In the genomic region with DNA sequence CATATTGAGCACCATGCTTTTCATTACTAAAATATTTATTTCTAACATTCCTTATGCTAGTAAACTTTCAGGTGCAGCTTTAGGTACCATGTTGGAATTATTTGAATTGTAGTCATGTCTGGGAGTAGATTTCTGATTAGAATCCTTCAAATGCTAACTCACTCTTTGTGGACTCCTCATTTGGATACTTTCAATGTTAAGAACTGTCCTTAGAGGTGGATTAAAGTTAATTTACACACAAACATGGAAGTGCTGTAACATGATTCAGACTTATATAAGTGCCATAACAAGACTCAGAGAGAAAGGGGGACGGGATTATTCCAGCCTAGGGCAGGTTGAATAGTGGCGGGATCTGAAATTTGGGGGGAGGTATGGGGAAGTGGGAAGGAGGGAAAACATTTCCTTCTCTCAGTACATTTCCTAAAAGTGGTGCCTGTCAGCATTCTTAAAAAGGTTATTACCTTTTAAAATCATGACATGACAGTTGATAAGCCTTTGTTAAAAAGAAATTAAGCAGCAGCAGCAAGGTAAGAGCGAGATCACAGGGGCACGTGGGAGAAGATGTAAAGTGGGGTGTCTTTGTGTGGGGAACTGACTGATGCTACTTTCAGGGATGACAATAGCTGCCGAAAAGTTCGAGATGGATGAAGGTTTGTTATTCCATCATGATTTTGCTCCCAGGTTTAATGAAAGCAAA, we compare ENCODE assay signal across 12 cellular contexts. TPM values are rescaled to one million over a fixed set of nuclear protein-coding genes. Genes with fewer than 3 reads are reported as not detected.
DNase-seq lines count a peak whose midpoint lies in the region; ATAC-seq lines count a peak whose summit lies in the region.
"Had no signal": no experiment of that assay in that cellular context is flagged by ENCODE, and none has a peak within 500 bp of the region (broad histone marks: within the 10 kb centered on the region; RNA-seq: fewer than 3 reads in every experiment).

No MANE protein-coding gene starts in this region.

- H3K27me3 Mint-ChIP-seq in activated naive CD4-positive, alpha-beta T cell treated with anti-CD3 and anti-CD28 coated beads for 36 hours (ENCODE audit: low read depth): no peaks in the 10 kb centered on the region
- no peaks in the 10 kb centered on the region for H3K27me3 Mint-ChIP-seq in activated naive CD4-positive, alpha-beta T cell treated with anti-CD3 and anti-CD28 coated beads, Interleukin-2, amount 10 ng/mL, durations not matched to agents 7 days and 5 days

- peaks cover 36% of the 10 kb centered on the region for H3K4me1 Mint-ChIP-seq in activated naive CD4-positive, alpha-beta T cell treated with anti-CD3 and anti-CD28 coated beads for 36 hours (ENCODE audit: low read depth)
- peaks cover 9% of the 10 kb centered on the region for H3K4me1 Mint-ChIP-seq in activated naive CD4-positive, alpha-beta T cell treated with anti-CD3 and anti-CD28 coated beads, Interleukin-2, amount 10 ng/mL, durations not matched to agents 7 days and 5 days
- peaks cover 23% of the 10 kb centered on the region for H3K4me1 Mint-ChIP-seq in stimulated activated effector memory CD8-positive, alpha-beta T cell treated with anti-CD3 and anti-CD28 coated beads, Interleukin-12 subunit alpha, Interleukin-12 subunit beta, amount 100 ng/mL, for 72 hours

- peak; percentile 5 for ATAC-seq in stimulated activated effector memory CD8-positive, alpha-beta T cell treated with anti-CD3 and anti-CD28 coated beads, Interleukin-12 subunit alpha, Interleukin-12 subunit beta, amount 100 ng/mL, for 72 hours
- ATAC-seq in GM21447 (IDR thresholded peaks at IDR 0.05; ENCODE audit: unreplicated experiment) (no peak), HG03571 (IDR thresholded peaks at IDR 0.05; ENCODE audit: unreplicated experiment) (no peak)

- H3K9me3 Mint-ChIP-seq in activated naive CD4-positive, alpha-beta T cell treated with anti-CD3 and anti-CD28 coated beads for 36 hours: no peaks in the 10 kb centered on the region
- no peaks in the 10 kb centered on the region for H3K9me3 Mint-ChIP-seq in activated naive CD4-positive, alpha-beta T cell treated with anti-CD3 and anti-CD28 coated beads, Interleukin-2, amount 10 ng/mL, durations not matched to agents 7 days and 5 days
- H3K9me3 Mint-ChIP-seq in stimulated activated effector memory CD8-positive, alpha-beta T cell treated with anti-CD3 and anti-CD28 coated beads, Interleukin-12 subunit alpha, Interleukin-12 subunit beta, amount 100 ng/mL, for 72 hours: no peaks in the 10 kb centered on the region
- H3K9me3 Mint-ChIP-seq: nephron had no signal

- peak overlapping the region; percentile 88 for H3K27ac Mint-ChIP-seq in activated naive CD4-positive, alpha-beta T cell treated with anti-CD3 and anti-CD28 coated beads for 36 hours
- no peak overlapping the region for H3K27ac Mint-ChIP-seq in activated naive CD4-positive, alpha-beta T cell treated with anti-CD3 and anti-CD28 coated beads, Interleukin-2, amount 10 ng/mL, durations not matched to agents 7 days and 5 days
- H3K27ac Mint-ChIP-seq in stimulated activated effector memory CD8-positive, alpha-beta T cell treated with anti-CD3 and anti-CD28 coated beads, Interleukin-12 subunit alpha, Interleukin-12 subunit beta, amount 100 ng/mL, for 72 hours: peak overlapping the region; percentile 95

- CTCF ChIA-PET in activated naive CD4-positive, alpha-beta T cell treated with anti-CD3 and anti-CD28 coated beads for 36 hours (lab: Charles Lee): interaction anchor here (0.6 to 3.9 kb wide), 8 partner anchors 7 to 513 kb away, joined by 3 to 48 read pairs (median 6); no protein-coding TSS in a partner anchor
- CTCF ChIA-PET in activated naive CD4-positive, alpha-beta T cell treated with anti-CD3 and anti-CD28 coated beads, Interleukin-2, amount 10 ng/mL, durations not matched to agents 7 days and 5 days (lab: Charles Lee): interaction anchor here (0.7 to 6.6 kb wide), 7 partner anchors 8 to 762 kb away, joined by 3 to 52 read pairs (median 16); no protein-coding TSS in a partner anchor

- no peaks in the 10 kb centered on the region for H3K36me3 Mint-ChIP-seq in activated naive CD4-positive, alpha-beta T cell treated with anti-CD3 and anti-CD28 coated beads for 36 hours (ENCODE audit: low read depth)
- H3K36me3 Mint-ChIP-seq in activated naive CD4-positive, alpha-beta T cell treated with anti-CD3 and anti-CD28 coated beads, Interleukin-2, amount 10 ng/mL, durations not matched to agents 7 days and 5 days: no peaks in the 10 kb centered on the region
- peaks cover 17% of the 10 kb centered on the region for H3K36me3 Mint-ChIP-seq in stimulated activated effector memory CD8-positive, alpha-beta T cell treated with anti-CD3 and anti-CD28 coated beads, Interleukin-12 subunit alpha, Interleukin-12 subunit beta, amount 100 ng/mL, for 72 hours

- no peak overlapping the region for H3K4me3 Mint-ChIP-seq in activated naive CD4-positive, alpha-beta T cell treated with anti-CD3 and anti-CD28 coated beads for 36 hours
- no peak overlapping the region for H3K4me3 Mint-ChIP-seq in activated naive CD4-positive, alpha-beta T cell treated with anti-CD3 and anti-CD28 coated beads, Interleukin-2, amount 10 ng/mL, durations not matched to agents 7 days and 5 days
- no peak overlapping the region for H3K4me3 Mint-ChIP-seq in stimulated activated effector memory CD8-positive, alpha-beta T cell treated with anti-CD3 and anti-CD28 coated beads, Interleukin-12 subunit alpha, Interleukin-12 subunit beta, amount 100 ng/mL, for 72 hours
- H3K4me3 Mint-ChIP-seq: nephron had no signal

- intact Hi-C loops in activated naive CD4-positive, alpha-beta T cell treated with anti-CD3 and anti-CD28 coated beads for 36 hours (cut with micrococcal nuclease): no loop called here

- no peak for DNase-seq in activated naive CD4-positive, alpha-beta T cell treated with anti-CD3 and anti-CD28 coated beads for 36 hours
- DNase-seq in activated naive CD4-positive, alpha-beta T cell treated with anti-CD3 and anti-CD28 coated beads, Interleukin-2, amount 10 ng/mL, durations not matched to agents 7 days and 5 days: no peak
- DNase-seq in NCI-H69 (lab: John Stamatoyannopoulos, UW) (peak; percentile 33), caudate nucleus (lab: John Stamatoyannopoulos, UW) (peak in 26 of 61 donors; percentile 12 to 85 (median 38)), GOT3 (lab: John Stamatoyannopoulos, UW) (no peak)
- DNase-seq in stimulated activated effector memory CD8-positive, alpha-beta T cell treated with anti-CD3 and anti-CD28 coated beads, Interleukin-12 subunit alpha, Interleukin-12 subunit beta, amount 100 ng/mL, for 72 hours (ENCODE audit: low spot score in 2 of 2): no peak
- DNase-seq: activated CD4-positive, alpha-beta T cell treated with anti-CD3 and anti-CD28 coated beads for 4 hours; body of pancreas; Right ventricle myocardium superior had no signal

- peak overlapping the region; percentile 73 for H3K27ac ChIP-seq in caudate nucleus (ENCODE audit: low read depth, low read length)

RNA-seq across cellular contexts. Expression of a gene that starts 44.4 kb away (rescaled TPM):
- total RNA-seq in activated naive CD4-positive, alpha-beta T cell treated with anti-CD3 and anti-CD28 coated beads for 36 hours: 1 to 10 TPM; 3.6 to 3.9 TPM
